ENCODE assay signal across 9 cellular contexts in genomic region chr12:54028324-54029201, GRCh38. TPM values are rescaled to one million over a fixed set of nuclear protein-coding genes. Genes with fewer than 3 reads are reported as not detected.
DNase-seq lines count a peak whose midpoint lies in the region; ATAC-seq and TF ChIP-seq lines count a peak whose summit lies in the region.
"Had no signal": no experiment of that assay in that cellular context is flagged by ENCODE, and none has a peak within 500 bp of the region (broad histone marks: within the 10 kb centered on the region; RNA-seq: fewer than 3 reads in every experiment).

HOXC6 (plus strand) TSS chr12:54028440; CDS start chr12:54028522, 82 bp downstream.

- no peaks in the 10 kb centered on the region for H3K9me3 Mint-ChIP-seq in activated naive CD4-positive, alpha-beta T cell treated with anti-CD3 and anti-CD28 coated beads, Interleukin-2, amount 50 U/mL, for 24 hours
- no peaks in the 10 kb centered on the region for H3K9me3 Mint-ChIP-seq in type B pancreatic cell
- H3K9me3 Mint-ChIP-seq: CD8-positive, alpha-beta T cell had no signal

- H3K4me3 ChIP-seq in kidney epithelial cell (ENCODE audit: low read depth, low read length) = peak within 1 kb of the TSS; percentile 22

- no peak within 1 kb of the TSS for H3K27ac Mint-ChIP-seq in activated naive CD4-positive, alpha-beta T cell treated with anti-CD3 and anti-CD28 coated beads, Interleukin-2, amount 50 U/mL, for 24 hours
- peak within 1 kb of the TSS; percentile 86 for H3K27ac Mint-ChIP-seq in type B pancreatic cell
- H3K27ac Mint-ChIP-seq: CD8-positive, alpha-beta T cell had no signal

- no peak for ATAC-seq in HG02885 (IDR thresholded peaks at IDR 0.05; ENCODE audit: poor library complexity, unreplicated experiment)
- ATAC-seq: CD8-positive, alpha-beta T cell had no signal

- in situ Hi-C loops in KBM-7 (cut with MboI; ENCODE audit: low pct_unique_long_range_greater_than_20kb, low sequenced_read_pairs) = no loop called here

- peak within 1 kb of the TSS; percentile 16 for H3K4me3 Mint-ChIP-seq in activated naive CD4-positive, alpha-beta T cell treated with anti-CD3 and anti-CD28 coated beads, Interleukin-2, amount 50 U/mL, for 24 hours
- H3K4me3 Mint-ChIP-seq in type B pancreatic cell = peak within 1 kb of the TSS; percentile 95
- H3K4me3 Mint-ChIP-seq: CD8-positive, alpha-beta T cell had no signal

- TF ChIP-seq CTCF in kidney epithelial cell (IDR thresholded peaks at IDR 0.05; ENCODE audit: insufficient read depth, low read length, poor library complexity, severe bottlenecking) (no peak), type B pancreatic cell (conservative IDR thresholded peaks at IDR 0.05) (no peak)

- peaks cover 17% of the 10 kb centered on the region for H3K4me1 Mint-ChIP-seq in activated naive CD4-positive, alpha-beta T cell treated with anti-CD3 and anti-CD28 coated beads, Interleukin-2, amount 50 U/mL, for 24 hours
- peaks cover 42% of the 10 kb centered on the region for H3K4me1 Mint-ChIP-seq in type B pancreatic cell (ENCODE audit: unreplicated experiment)

- H3K27me3 Mint-ChIP-seq in activated naive CD4-positive, alpha-beta T cell treated with anti-CD3 and anti-CD28 coated beads, Interleukin-2, amount 50 U/mL, for 24 hours = peaks cover 63% of the 10 kb centered on the region
- H3K27me3 Mint-ChIP-seq in type B pancreatic cell = peaks cover 88% of the 10 kb centered on the region

- DNase-seq in activated naive CD4-positive, alpha-beta T cell treated with Interleukin-2 at 50 U/mL for 16 hours = no peak
- DNase-seq in SW480 (ENCODE audit: low spot score) (peak; percentile 60), kidney epithelial cell (ENCODE audit: low read depth) (no peak), type B pancreatic cell (ENCODE audit: extremely low spot score, unreplicated experiment) (no peak), NCI-H2029 treated with DMSO at 0.1 percent for 48 hours (lab: John Stamatoyannopoulos, UW) (no peak), KBM-7 (no peak)
- DNase-seq: CD8-positive, alpha-beta T cell had no signal

- H3K36me3 ChIP-seq in kidney epithelial cell (ENCODE audit: control insufficient read depth, insufficient read depth, low read length) = no peaks in the 10 kb centered on the region

- H3K27me3 ChIP-seq in kidney epithelial cell (ENCODE audit: control insufficient read depth, insufficient read depth, low read length) = peaks cover 25% of the 10 kb centered on the region

- no peaks in the 10 kb centered on the region for H3K36me3 Mint-ChIP-seq in activated naive CD4-positive, alpha-beta T cell treated with anti-CD3 and anti-CD28 coated beads, Interleukin-2, amount 50 U/mL, for 24 hours
- peaks cover 3% of the 10 kb centered on the region for H3K36me3 Mint-ChIP-seq in type B pancreatic cell
- H3K36me3 Mint-ChIP-seq: CD8-positive, alpha-beta T cell had no signal

RNA-seq across cellular contexts. Expression of gene HOXC6, which starts in this region (rescaled TPM):
- total RNA-seq in kidney epithelial cell (1.1 and 1.8 TPM in 2 replicates), type B pancreatic cell (ENCODE audit: low replicate concordance) (4.8 and 23.0 TPM in 2 replicates)
- total RNA-seq: CD8-positive, alpha-beta T cell had no signal
